In the genomic region with DNA sequence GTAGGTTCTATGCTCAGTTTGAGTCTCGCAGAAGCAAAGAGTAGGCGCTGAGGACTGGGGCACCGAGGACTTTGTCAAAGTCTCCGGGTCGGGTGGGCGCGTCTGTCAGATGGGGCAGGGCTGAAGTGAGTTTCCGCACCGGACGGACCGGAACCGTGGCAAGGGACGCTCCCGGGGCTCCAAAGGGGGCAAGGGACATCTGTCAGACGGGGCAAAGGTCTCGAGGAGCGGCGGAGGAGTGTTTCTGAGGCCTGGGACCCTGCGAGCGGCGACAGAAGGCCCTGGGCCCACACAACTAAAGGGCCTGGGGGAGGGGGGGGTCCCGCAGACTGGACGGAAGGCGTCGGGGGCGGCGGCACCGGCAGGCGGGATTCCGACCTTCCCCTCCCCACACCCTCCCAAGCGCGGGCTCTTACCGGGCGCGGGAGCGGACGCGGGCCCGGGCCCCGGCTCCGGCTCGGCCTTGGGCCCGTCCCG, we compare ENCODE assay signal across 8 cellular contexts. TPM values are rescaled to one million over a fixed set of nuclear protein-coding genes. Genes with fewer than 3 reads are reported as not detected.
DNase-seq lines count a peak whose midpoint lies in the region; ATAC-seq and TF ChIP-seq lines count a peak whose summit lies in the region.

No MANE protein-coding gene starts in this region.

- DNase-seq in CD8-positive, alpha-beta T cell, result no peak
- DNase-seq in stimulated activated CD4-positive, alpha-beta T cell treated with anti-CD3 and anti-CD28 coated beads, Interleukin-2, amount 100 ng/mL, for 24 hours, result peak; percentile 45 to 50
- no peak for DNase-seq in NCI-H187 treated with DMSO at 0.1 percent for 48 hours (lab: John Stamatoyannopoulos, UW)
- no peak for DNase-seq in NCI-H524 (lab: John Stamatoyannopoulos, UW)

- peak overlapping the region; percentile 87 for H3K27ac Mint-ChIP-seq in CD8-positive, alpha-beta T cell
- H3K27ac Mint-ChIP-seq in activated T-helper 17 cell treated with anti-CD3 and anti-CD28 coated beads, Interleukin-2, amount 50 U/mL, for 72 hours, result peak overlapping the region; percentile 96

- peak; percentile 3 for ATAC-seq in CD8-positive, alpha-beta T cell
- ATAC-seq in HG02610 (IDR thresholded peaks at IDR 0.05; ENCODE audit: unreplicated experiment), result peak; percentile 9
- peak; percentile 5 for ATAC-seq in activated T-helper 17 cell treated with anti-CD3 and anti-CD28 coated beads, Interleukin-2, amount 50 U/mL, for 72 hours (replicated peaks)
- no peak for ATAC-seq in GM19324 (IDR thresholded peaks at IDR 0.05; ENCODE audit: low FRiP score, unreplicated experiment)

- no peak for TF ChIP-seq CTCF in CD8-positive, alpha-beta T cell (IDR thresholded peaks at IDR 0.05)

- POLR2A ChIA-PET in CD8-positive, alpha-beta T cell (lab: Charles Lee), result interaction anchor here (0.7 to 3.2 kb wide), 11 partner anchors 13 to 119 kb away, joined by 3 to 43 read pairs (median 6); partner anchors contain the start of genes AKAP8 and AKAP8L

- no peaks in the 10 kb centered on the region for H3K9me3 Mint-ChIP-seq in CD8-positive, alpha-beta T cell
- no peaks in the 10 kb centered on the region for H3K9me3 Mint-ChIP-seq in activated T-helper 17 cell treated with anti-CD3 and anti-CD28 coated beads, Interleukin-2, amount 50 U/mL, for 72 hours

- H3K36me3 Mint-ChIP-seq in CD8-positive, alpha-beta T cell, result peaks cover 27% of the 10 kb centered on the region
- H3K36me3 Mint-ChIP-seq in activated T-helper 17 cell treated with anti-CD3 and anti-CD28 coated beads, Interleukin-2, amount 50 U/mL, for 72 hours (ENCODE audit: low read depth), result peaks cover 27% of the 10 kb centered on the region

- H3K27me3 ChIP-seq in CD8-positive, alpha-beta T cell (ENCODE audit: insufficient read depth, low read length), result no peaks in the 10 kb centered on the region

- peak overlapping the region; percentile 79 for H3K4me3 ChIP-seq in CD8-positive, alpha-beta T cell (ENCODE audit: low read depth, low read length)
- peak overlapping the region; percentile 81 for H3K4me3 ChIP-seq in iPS-11a (ENCODE audit: low read depth, low read length)

- H3K27me3 Mint-ChIP-seq in CD8-positive, alpha-beta T cell (ENCODE audit: low read depth), result no peaks in the 10 kb centered on the region
- no peaks in the 10 kb centered on the region for H3K27me3 Mint-ChIP-seq in activated T-helper 17 cell treated with anti-CD3 and anti-CD28 coated beads, Interleukin-2, amount 50 U/mL, for 72 hours

- CTCF ChIA-PET in CD8-positive, alpha-beta T cell (lab: Charles Lee), result interaction anchor here (2.0 to 4.2 kb wide), 2 partner anchors 13 to 123 kb away, joined by 8 to 24 read pairs; partner anchors contain the start of gene AKAP8L

- peaks cover 29% of the 10 kb centered on the region for H3K4me1 Mint-ChIP-seq in CD8-positive, alpha-beta T cell (ENCODE audit: low read depth)
- H3K4me1 Mint-ChIP-seq in activated T-helper 17 cell treated with anti-CD3 and anti-CD28 coated beads, Interleukin-2, amount 50 U/mL, for 72 hours, result peaks cover 20% of the 10 kb centered on the region

- no peaks in the 10 kb centered on the region for H3K9me3 ChIP-seq in CD8-positive, alpha-beta T cell (ENCODE audit: low read length)

- H3K36me3 ChIP-seq in CD8-positive, alpha-beta T cell (ENCODE audit: insufficient read depth, low read length), result peaks cover 12% of the 10 kb centered on the region

- intact Hi-C loops in CD8-positive, alpha-beta T cell (cut with DNase I, micrococcal nuclease), result loop anchor here (1.0 to 5.0 kb wide), 8 partner anchors 13 to 1795 kb away; partner anchors contain the start of genes AKAP8 (in 2 of the 2), OCEL1 (in 1 of the 2) and WIZ (in 1 of the 2)

- H3K4me3 Mint-ChIP-seq in CD8-positive, alpha-beta T cell, result peak overlapping the region; percentile 97
- H3K4me3 Mint-ChIP-seq in activated T-helper 17 cell treated with anti-CD3 and anti-CD28 coated beads, Interleukin-2, amount 50 U/mL, for 72 hours, result peak overlapping the region; percentile 92

- H3K4me1 ChIP-seq in CD8-positive, alpha-beta T cell (ENCODE audit: insufficient read depth, low read length), result peaks cover 31% of the 10 kb centered on the region

- peak overlapping the region; percentile 22 for H3K27ac ChIP-seq in CD8-positive, alpha-beta T cell (ENCODE audit: low read depth, low read length)

RNA-seq across cellular contexts. Expression of gene AKAP8L, which starts 13.3 kb away (rescaled TPM):
- total RNA-seq in CD8-positive, alpha-beta T cell, result 100 to 1,000 TPM; 174 to 199 TPM
- 10 to 100 TPM; 64.8 to 68.4 TPM for total RNA-seq in activated T-helper 17 cell treated with anti-CD3 and anti-CD28 coated beads, Interleukin-2, amount 50 U/mL, for 72 hours

RNA-seq across cellular contexts. Expression of gene WIZ, which starts 17.7 kb away (rescaled TPM):
- 10 to 100 TPM; 16.4 to 20.1 TPM for total RNA-seq in CD8-positive, alpha-beta T cell
- total RNA-seq in activated T-helper 17 cell treated with anti-CD3 and anti-CD28 coated beads, Interleukin-2, amount 50 U/mL, for 72 hours, result 10 to 100 TPM; 27.7 to 30.0 TPM

RNA-seq across cellular contexts. Expression of gene RASAL3, which starts 32.3 kb away (rescaled TPM):
- total RNA-seq in CD8-positive, alpha-beta T cell, result 10 to 100 TPM; 80.0 to 83.1 TPM
- total RNA-seq in activated T-helper 17 cell treated with anti-CD3 and anti-CD28 coated beads, Interleukin-2, amount 50 U/mL, for 72 hours, result 100 to 1,000 TPM; 126 to 134 TPM

RNA-seq across cellular contexts. Expression of gene PGLYRP2, which starts 47.2 kb away (rescaled TPM):
- total RNA-seq in CD8-positive, alpha-beta T cell, result not detected
- under 1 TPM in 1 of 2 donors, not detected in 1; 0.11 TPM for total RNA-seq in activated T-helper 17 cell treated with anti-CD3 and anti-CD28 coated beads, Interleukin-2, amount 50 U/mL, for 72 hours

RNA-seq across cellular contexts. Expression of gene AKAP8, which starts 52.5 kb away (rescaled TPM):
- 100 to 1,000 TPM in 1 of 2 experiments, 10 to 100 TPM in 1; 97.4 to 109 TPM for total RNA-seq in CD8-positive, alpha-beta T cell
- 10 to 100 TPM; 48.5 to 62.5 TPM for total RNA-seq in activated T-helper 17 cell treated with anti-CD3 and anti-CD28 coated beads, Interleukin-2, amount 50 U/mL, for 72 hours

Comparison
In these comparisons a context has a peak if more than half of its experiments do, and no peak if none do; other contexts are left out.
1. DNase-seq: peak in stimulated activated CD4-positive, alpha-beta T cell treated with anti-CD3 and anti-CD28 coated beads, Interleukin-2, amount 100 ng/mL, for 24 hours (2 of 2); none in CD8-positive, alpha-beta T cell (0 of 7), NCI-H187 treated with DMSO at 0.1 percent for 48 hours (single experiment) and NCI-H524 (0 of 2).